30 cellular contexts compared by ENCODE assay signal in genomic region chr6:17872908-17873307, GRCh38.
"Had no signal": no experiment of that assay in that cellular context is flagged by ENCODE, and none has a peak within 500 bp of the region (broad histone marks: within the 10 kb centered on the region; RNA-seq: fewer than 3 reads in every experiment).

No MANE protein-coding gene starts in this region.

- H3K27me3 ChIP-seq: adrenal gland, body of pancreas had no signal

- H3K4me3 ChIP-seq: adrenal gland, body of pancreas had no signal

- H3K36me3 Mint-ChIP-seq: activated naive CD8-positive, alpha-beta T cell had no signal

- H3K36me3 ChIP-seq: adrenal gland had no signal

- H3K4me1 Mint-ChIP-seq: activated B cell treated with CpG ODN at 0.5 μM for 24 hours; activated naive CD8-positive, alpha-beta T cell treated with anti-CD3 and anti-CD28 coated beads, Interleukin-2, amount 50 U/mL, for 24 hours; activated T-helper 17 cell treated with anti-CD3 and anti-CD28 coated beads, Interleukin-2, amount 50 U/mL, for 72 hours; T-helper 17 cell had no signal

- H3K4me3 Mint-ChIP-seq: activated B cell treated with CpG ODN at 0.5 μM for 24 hours; activated CD8-positive, alpha-beta T cell treated with anti-CD3 and anti-CD28 coated beads for 36 hours; activated naive CD8-positive, alpha-beta T cell; activated naive CD8-positive, alpha-beta T cell treated with anti-CD3 and anti-CD28 coated beads, Interleukin-2, amount 50 U/mL, for 24 hours; activated T-cell treated with anti-CD3 and anti-CD28 coated beads, Interleukin-2, amount 50 U/mL, for 4 hours; activated T-helper 17 cell treated with anti-CD3 and anti-CD28 coated beads, Interleukin-2, amount 50 U/mL, for 72 hours; endodermal cell; T-helper 17 cell; T-helper 2 cell treated with Interferon-gamma antibody and Interleukin-4, amounts not matched to agents 5 μg/mL and 100 μg/mL, for 36 hours had no signal

- H3K27me3 Mint-ChIP-seq: activated B cell treated with CpG ODN at 0.5 μM for 24 hours had no signal

- H3K27ac ChIP-seq: adrenal gland, body of pancreas, WERI-Rb-1 had no signal

- H3K9me3 Mint-ChIP-seq: activated B cell treated with CpG ODN at 0.5 μM for 24 hours; activated CD8-positive, alpha-beta T cell treated with anti-CD3 and anti-CD28 coated beads for 36 hours; activated naive CD8-positive, alpha-beta T cell treated with anti-CD3 and anti-CD28 coated beads, Interleukin-2, amount 50 U/mL, for 24 hours; activated T-cell treated with anti-CD3 and anti-CD28 coated beads, Interleukin-2, amount 50 U/mL, for 4 hours; activated T-helper 17 cell treated with anti-CD3 and anti-CD28 coated beads, Interleukin-2, amount 50 U/mL, for 72 hours; endodermal cell; T-helper 2 cell treated with Interferon-gamma antibody and Interleukin-4, amounts not matched to agents 5 μg/mL and 100 μg/mL, for 36 hours had no signal

- DNase-seq: activated B cell treated with CpG ODN at 0.5 μM for 24 hours; activated CD4-positive, alpha-beta T cell treated with anti-CD3 and anti-CD28 coated beads for 48 hours; activated CD4-positive, alpha-beta T cell treated with anti-CD3 and anti-CD28 coated beads, Interleukin-2, amount 50 U/mL, for 1 hour; activated CD4-positive, alpha-beta T cell treated with anti-CD3 and anti-CD28 coated beads, Interleukin-2, amount 50 U/mL, for 48 hours; activated CD8-positive, alpha-beta memory T cell treated with anti-CD3 and anti-CD28 coated beads for 24 hours; activated CD8-positive, alpha-beta T cell treated with anti-CD3 and anti-CD28 coated beads for 36 hours; activated effector memory CD4-positive, alpha-beta T cell treated with Interleukin-2 at 50 U/mL for 16 hours; activated gamma-delta T cell treated with Interleukin-2 at 50 U/mL for 16 hours; activated naive CD4-positive, alpha-beta T cell treated with anti-CD3 and anti-CD28 coated beads, Interleukin-2, amount 50 U/mL, for 16 hours; activated naive CD4-positive, alpha-beta T cell treated with Interleukin-2 at 50 U/mL for 16 hours; activated naive CD8-positive, alpha-beta T cell treated with anti-CD3 and anti-CD28 coated beads, Interleukin-2, amount 50 U/mL, for 24 hours; activated T-cell treated with anti-CD3 and anti-CD28 coated beads, Interleukin-2, amount 50 U/mL, for 4 hours; adrenal gland; amygdala; aorta; body of pancreas; caudate nucleus; cortex of kidney; dermis blood vessel endothelial cell; effector memory CD4-positive, alpha-beta T cell; endodermal cell; foreskin fibroblast; head of caudate nucleus; T-helper 1 cell; T-helper 17 cell; T1000; WERI-Rb-1 had no signal

- H3K27ac Mint-ChIP-seq: activated B cell treated with CpG ODN at 0.5 μM for 24 hours; activated CD8-positive, alpha-beta T cell treated with anti-CD3 and anti-CD28 coated beads for 36 hours; activated naive CD8-positive, alpha-beta T cell; activated naive CD8-positive, alpha-beta T cell treated with anti-CD3 and anti-CD28 coated beads, Interleukin-2, amount 50 U/mL, for 24 hours; activated T-helper 17 cell treated with anti-CD3 and anti-CD28 coated beads, Interleukin-2, amount 50 U/mL, for 72 hours; endodermal cell; T-helper 17 cell; T-helper 2 cell treated with Interferon-gamma antibody and Interleukin-4, amounts not matched to agents 5 μg/mL and 100 μg/mL, for 36 hours had no signal

- H3K9me3 ChIP-seq: adrenal gland, body of pancreas had no signal
